Comparison of ENCODE assay signal across 14 cellular contexts in genomic region chr2:165621086-165621560, GRCh38.
DNase-seq lines count a peak whose midpoint lies in the region; ATAC-seq and TF ChIP-seq lines count a peak whose summit lies in the region.
"Had no signal": no experiment of that assay in that cellular context is flagged by ENCODE, and none has a peak within 500 bp of the region (broad histone marks: within the 10 kb centered on the region; RNA-seq: fewer than 3 reads in every experiment).

No MANE protein-coding gene starts in this region.

- H3K4me2 ChIP-seq in PC-9, result no peak overlapping the region

- no peak overlapping the region for H3K27ac Mint-ChIP-seq in stimulated activated effector memory CD8-positive, alpha-beta T cell treated with anti-CD3 and anti-CD28 coated beads, Interleukin-12 subunit alpha, Interleukin-12 subunit beta, amount 100 ng/mL, for 72 hours
- H3K27ac Mint-ChIP-seq: activated naive CD8-positive, alpha-beta T cell; effector memory CD8-positive, alpha-beta T cell had no signal

- H3K27me3 ChIP-seq in PC-9 (ENCODE audit: insufficient read depth, low read depth), result no peaks in the 10 kb centered on the region

- no peaks in the 10 kb centered on the region for H3K9me2 ChIP-seq in PC-9 (ENCODE audit: insufficient read depth)

- no peak overlapping the region for H3K27ac ChIP-seq in PC-9

- H3K4me1 Mint-ChIP-seq in stimulated activated effector memory CD8-positive, alpha-beta T cell treated with anti-CD3 and anti-CD28 coated beads, Interleukin-12 subunit alpha, Interleukin-12 subunit beta, amount 100 ng/mL, for 72 hours, result no peaks in the 10 kb centered on the region

- peak; percentile 79 for ATAC-seq in sciatic nerve
- no peak for ATAC-seq in GM19395 (IDR thresholded peaks at IDR 0.05; ENCODE audit: unreplicated experiment)
- no peak for ATAC-seq in stimulated activated effector memory CD8-positive, alpha-beta T cell treated with anti-CD3 and anti-CD28 coated beads, Interleukin-12 subunit alpha, Interleukin-12 subunit beta, amount 100 ng/mL, for 72 hours
- ATAC-seq: effector memory CD8-positive, alpha-beta T cell; GM12878 had no signal

- CTCF ChIA-PET in PC-9 (lab: Charles Lee), result no interaction called here

- H3K9me3 Mint-ChIP-seq in stimulated activated effector memory CD8-positive, alpha-beta T cell treated with anti-CD3 and anti-CD28 coated beads, Interleukin-12 subunit alpha, Interleukin-12 subunit beta, amount 100 ng/mL, for 72 hours, result no peaks in the 10 kb centered on the region

- intact Hi-C loops in PC-9 (cut with micrococcal nuclease; ENCODE audit: unreplicated experiment) (no loop called here), sciatic nerve (cut with DNase I) (no loop called here)

- H3K4me1 ChIP-seq in PC-9 (replicated peaks; ENCODE audit: insufficient read depth), result no peaks in the 10 kb centered on the region

- no peaks in the 10 kb centered on the region for H3K79me2 ChIP-seq in PC-9 (ENCODE audit: low read depth)

- no peaks in the 10 kb centered on the region for H3F3A ChIP-seq in PC-9 (ENCODE audit: insufficient read depth, low read depth)

- H4K20me1 ChIP-seq in PC-9 (ENCODE audit: insufficient read depth), result no peaks in the 10 kb centered on the region

- DNase-seq in GM03348 (ENCODE audit: low spot score) (peak; percentile 4), PC-9 (no peak), fibroblast of gingiva (ENCODE audit: low read depth) (peak; percentile 82), sciatic nerve (ENCODE audit: low spot score) (no peak), amniotic stem cell (lab: John Stamatoyannopoulos, UW) (no peak)
- no peak for DNase-seq in stimulated activated effector memory CD8-positive, alpha-beta T cell treated with anti-CD3 and anti-CD28 coated beads, Interleukin-12 subunit alpha, Interleukin-12 subunit beta, amount 100 ng/mL, for 72 hours (ENCODE audit: low spot score in 2 of 2)
- no peak for DNase-seq in stimulated activated CD4-positive, alpha-beta T cell treated with anti-CD3 and anti-CD28 coated beads, Interleukin-4, amount 100 ng/mL, for 4 hours
- DNase-seq: activated CD4-positive, alpha-beta T cell treated with anti-CD3 and anti-CD28 coated beads, Interleukin-2, amount 50 U/mL, for 48 hours; effector memory CD8-positive, alpha-beta T cell; NCI-H1105 treated with DMSO at 0.1 percent for 48 hours; T-helper 1 cell had no signal

- no peaks in the 10 kb centered on the region for H3K36me3 ChIP-seq in PC-9 (ENCODE audit: low read depth)

- no peak overlapping the region for H3K4me3 ChIP-seq in PC-9
- H3K4me3 ChIP-seq: GM12878 had no signal

- no peaks in the 10 kb centered on the region for H3K36me3 Mint-ChIP-seq in stimulated activated effector memory CD8-positive, alpha-beta T cell treated with anti-CD3 and anti-CD28 coated beads, Interleukin-12 subunit alpha, Interleukin-12 subunit beta, amount 100 ng/mL, for 72 hours
- H3K36me3 Mint-ChIP-seq: activated naive CD8-positive, alpha-beta T cell had no signal

- H3K4me3 Mint-ChIP-seq in stimulated activated effector memory CD8-positive, alpha-beta T cell treated with anti-CD3 and anti-CD28 coated beads, Interleukin-12 subunit alpha, Interleukin-12 subunit beta, amount 100 ng/mL, for 72 hours, result no peak overlapping the region
- H3K4me3 Mint-ChIP-seq: activated naive CD8-positive, alpha-beta T cell; effector memory CD8-positive, alpha-beta T cell had no signal

- no TSS peak for BruUV-seq in PC-9 (replicated peaks; lab: Mats Ljungman, UMichigan)

- H2AFZ ChIP-seq in PC-9, result peak overlapping the region; percentile 64; the same call in 1 of the 2 replicates

- POLR2A ChIA-PET in PC-9 (lab: Charles Lee; ENCODE audit: unreplicated experiment), result no interaction called here

- no peaks in the 10 kb centered on the region for H3K9me3 ChIP-seq in PC-9 (ENCODE audit: insufficient read depth, low read depth)

- TF ChIP-seq CTCF in PC-9 (conservative IDR thresholded peaks at IDR 0.05), result no peak

Comparison
In these comparisons a context has a peak if more than half of its experiments do, and no peak if none do; other contexts are left out.
1. DNase-seq: peak in GM03348 (single experiment) and fibroblast of gingiva (single experiment); none in PC-9 (0 of 2), sciatic nerve (single experiment), amniotic stem cell (single experiment), stimulated activated effector memory CD8-positive, alpha-beta T cell treated with anti-CD3 and anti-CD28 coated beads, Interleukin-12 subunit alpha, Interleukin-12 subunit beta, amount 100 ng/mL, for 72 hours (0 of 2) and stimulated activated CD4-positive, alpha-beta T cell treated with anti-CD3 and anti-CD28 coated beads, Interleukin-4, amount 100 ng/mL, for 4 hours (0 of 2).